15 cellular contexts compared by ENCODE assay signal in genomic region chr21:42621166-42621827, GRCh38. TPM values are rescaled to one million over a fixed set of nuclear protein-coding genes. Genes with fewer than 3 reads are reported as not detected.
A peak's percentile ranks its signal among the peaks of the same experiment; 100 is the strongest.
DNase-seq lines count a peak whose midpoint lies in the region; ATAC-seq and TF ChIP-seq lines count a peak whose summit lies in the region.
"Had no signal": no experiment of that assay in that cellular context is flagged by ENCODE, and none has a peak within 500 bp of the region (broad histone marks: within the 10 kb centered on the region; RNA-seq: fewer than 3 reads in every experiment).

No MANE protein-coding gene starts in this region.

- no peaks in the 10 kb centered on the region for H3K9me3 ChIP-seq in neural progenitor cell (ENCODE audit: low read depth)

- H3K4me3 ChIP-seq in neural progenitor cell, result no peak overlapping the region

- H3K4me2 ChIP-seq in neural progenitor cell, result no peak overlapping the region

- no peak overlapping the region for H3K27ac ChIP-seq in neural progenitor cell

- no peak overlapping the region for H3K9ac ChIP-seq in neural progenitor cell

- H3K27me3 Mint-ChIP-seq in neural progenitor cell (ENCODE audit: insufficient read depth, low read depth), result peaks cover 13% of the 10 kb centered on the region

- no peak for TF ChIP-seq CTCF in neural progenitor cell (IDR thresholded peaks at IDR 0.05)

- H3K27me3 ChIP-seq in neural progenitor cell, result no peaks in the 10 kb centered on the region

- no peaks in the 10 kb centered on the region for H4K20me1 ChIP-seq in neural progenitor cell (ENCODE audit: low read depth)

- H2AFZ ChIP-seq in neural progenitor cell (replicated peaks), result peak overlapping the region; percentile 26

- peaks cover 45% of the 10 kb centered on the region for H3K4me1 Mint-ChIP-seq in neural progenitor cell

- no peaks in the 10 kb centered on the region for H3K36me3 Mint-ChIP-seq in neural progenitor cell
- H3K36me3 Mint-ChIP-seq: activated naive CD4-positive, alpha-beta T cell treated with anti-CD3 and anti-CD28 coated beads, Interleukin-2, amount 50 U/mL, for 72 hours had no signal

- ATAC-seq in HG03354 (IDR thresholded peaks at IDR 0.05; ENCODE audit: poor library complexity, severe bottlenecking, unreplicated experiment), result no peak
- ATAC-seq: activated CD4-positive, CD25-positive, alpha-beta regulatory T cell treated with anti-CD3 and anti-CD28 coated beads, Interleukin-2, amount 50 U/mL, for 24 hours; activated naive CD4-positive, alpha-beta T cell treated with anti-CD3 and anti-CD28 coated beads, Interleukin-2, amount 50 U/mL, for 72 hours had no signal

- peak; percentile 41 for DNase-seq in COLO829 (ENCODE audit: low spot score)
- peak; percentile 60 for DNase-seq in NCI-H526 treated with DMSO at 0.1 percent for 48 hours (lab: John Stamatoyannopoulos, UW)
- peak; percentile 7 for DNase-seq in fibroblast of peridontal ligament (ENCODE audit: extremely low read depth)
- DNase-seq in neural progenitor cell (ENCODE audit: low spot score), result peak; percentile 31
- no peak for DNase-seq in OCI-M2 (lab: John Stamatoyannopoulos, UW; ENCODE audit: unreplicated experiment)
- no peak for DNase-seq in activated CD8-positive, alpha-beta memory T cell treated with anti-CD3 and anti-CD28 coated beads, Interleukin-2, amount 50 U/mL, for 4 hours
- no peak for DNase-seq in NK-92 treated with Interleukin-12 subunit alpha and Interleukin-12 subunit beta, amount 100 ng/mL, for 24 hours (lab: John Stamatoyannopoulos, UW)
- DNase-seq: activated CD8-positive, alpha-beta memory T cell treated with anti-CD3 and anti-CD28 coated beads, Interleukin-2, amount 50 U/mL, for 48 hours; left cardiac atrium; NCI-H524; stimulated activated naive CD4-positive, alpha-beta T cell; T-helper 1 cell had no signal

- peaks cover 4% of the 10 kb centered on the region for H3K9me3 Mint-ChIP-seq in neural progenitor cell
- H3K9me3 Mint-ChIP-seq: activated naive CD4-positive, alpha-beta T cell treated with anti-CD3 and anti-CD28 coated beads, Interleukin-2, amount 50 U/mL, for 72 hours had no signal

- peak overlapping the region; percentile 9 for H3K4me3 Mint-ChIP-seq in neural progenitor cell

- H3K4me1 ChIP-seq in neural progenitor cell, result peaks cover 18% of the 10 kb centered on the region

- no peaks in the 10 kb centered on the region for H3K79me2 ChIP-seq in neural progenitor cell (ENCODE audit: low read depth)

- no peaks in the 10 kb centered on the region for H3K36me3 ChIP-seq in neural progenitor cell

- H3K27ac Mint-ChIP-seq in neural progenitor cell, result peak overlapping the region; percentile 68

- no peaks in the 10 kb centered on the region for H3F3A ChIP-seq in neural progenitor cell (ENCODE audit: low read depth)

RNA-seq across cellular contexts. Expression of gene PDE9A, which starts 32.1 kb away (rescaled TPM):
- total RNA-seq in neural progenitor cell (ENCODE audit: low replicate concordance), result 40.2 and 41.0 TPM in 2 replicates

Comparison
In these comparisons a context has a peak if more than half of its experiments do, and no peak if none do; other contexts are left out.
1. DNase-seq: peak in COLO829 (single experiment), NCI-H526 treated with DMSO at 0.1 percent for 48 hours (single experiment), fibroblast of peridontal ligament (single experiment) and neural progenitor cell (single experiment); none in OCI-M2 (single experiment), activated CD8-positive, alpha-beta memory T cell treated with anti-CD3 and anti-CD28 coated beads, Interleukin-2, amount 50 U/mL, for 4 hours (single experiment) and NK-92 treated with Interleukin-12 subunit alpha and Interleukin-12 subunit beta, amount 100 ng/mL, for 24 hours (single experiment).